In the genomic region with DNA sequence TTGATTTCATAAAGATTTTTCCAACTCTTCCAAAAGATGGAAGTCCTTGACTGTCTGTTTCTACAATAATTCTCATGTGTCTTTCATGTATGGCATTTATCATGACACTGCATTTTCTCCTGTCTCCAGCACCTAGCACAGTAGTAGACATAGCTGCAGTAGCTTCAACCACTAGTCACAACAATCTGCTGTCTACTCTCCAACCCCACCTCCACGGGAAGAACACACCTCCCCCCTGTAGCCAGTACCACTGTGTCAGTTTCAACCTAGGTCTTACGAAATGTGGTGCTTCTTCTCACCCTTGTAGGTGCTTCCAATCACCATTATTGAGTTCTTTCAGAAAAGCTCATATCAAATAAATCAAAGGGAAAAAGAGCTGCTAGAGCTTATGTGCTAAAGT, we compare ENCODE assay signal across 17 cellular contexts.
A peak's percentile ranks its signal among the peaks of the same experiment; 100 is the strongest.
DNase-seq lines count a peak whose midpoint lies in the region; ATAC-seq and TF ChIP-seq lines count a peak whose summit lies in the region.
"Had no signal": no experiment of that assay in that cellular context is flagged by ENCODE, and none has a peak within 500 bp of the region (broad histone marks: within the 10 kb centered on the region; RNA-seq: fewer than 3 reads in every experiment).

No MANE protein-coding gene starts in this region.

- no peaks in the 10 kb centered on the region for H3K36me3 ChIP-seq in SK-N-SH (replicated peaks in 1 of 2; ENCODE audit: control insufficient read depth in 1 of 2, insufficient read depth in 2 of 2, low read length in 1 of 2)
- H3K36me3 ChIP-seq: BLaER1 had no signal

- no peaks in the 10 kb centered on the region for H3K79me2 ChIP-seq in SK-N-SH (ENCODE audit: insufficient read depth)

- H3K4me2 ChIP-seq in SK-N-SH: no peak overlapping the region
- H3K4me2 ChIP-seq: BLaER1 had no signal

- H3K4me1 ChIP-seq in SK-N-SH (ENCODE audit: control insufficient read depth in 1 of 2, insufficient read depth in 2 of 2, low read depth in 1 of 2, low read length in 1 of 2): no peaks in the 10 kb centered on the region; a peak in 1 of 4 replicates
- H3K4me1 ChIP-seq: BLaER1, Caco-2 had no signal

- CTCF ChIA-PET in SK-N-SH (lab: Yijun Ruan, JAX): no interaction called here

- H3K27me3 ChIP-seq in SK-N-SH (ENCODE audit: insufficient read depth): no peaks in the 10 kb centered on the region
- H3K27me3 ChIP-seq: BLaER1 had no signal

- no peak for TF ChIP-seq RAD21 in SK-N-SH (IDR thresholded peaks at IDR 0.05; ENCODE audit: low read length)

- TF ChIP-seq EP300 in SK-N-SH (IDR thresholded peaks at IDR 0.05; ENCODE audit: borderline replicate concordance in 1 of 2, low read depth in 1 of 2, low read length in 1 of 2): no peak

- no peaks in the 10 kb centered on the region for H4K20me1 ChIP-seq in SK-N-SH (ENCODE audit: insufficient read depth)
- H4K20me1 ChIP-seq: BLaER1 had no signal

- H3K9me3 ChIP-seq in SK-N-SH: no peaks in the 10 kb centered on the region
- H3K9me3 ChIP-seq: BLaER1, Caco-2 had no signal

- H3K27ac Mint-ChIP-seq in nephron: peak overlapping the region in 2 of 3 experiments; percentile 66 to 86
- H3K27ac Mint-ChIP-seq in naive thymus-derived CD8-positive, alpha-beta T cell: no peak overlapping the region
- no peak overlapping the region for H3K27ac Mint-ChIP-seq in activated naive CD4-positive, alpha-beta T cell treated with anti-CD3 and anti-CD28 coated beads, Interleukin-2, amount 50 U/mL, for 72 hours
- H3K27ac Mint-ChIP-seq: CD8-positive, alpha-beta memory T cell; H9 had no signal

- H3K9ac ChIP-seq in SK-N-SH: no peak overlapping the region
- H3K9ac ChIP-seq: BLaER1, GM23248 had no signal

- DNase-seq in SK-N-SH (no peak), DMS153 (lab: John Stamatoyannopoulos, UW) (no peak), SW 1271 (lab: John Stamatoyannopoulos, UW) (no peak)
- DNase-seq in naive thymus-derived CD8-positive, alpha-beta T cell: no peak
- DNase-seq in activated naive CD4-positive, alpha-beta T cell treated with anti-CD3 and anti-CD28 coated beads, Interleukin-2, amount 50 U/mL, for 72 hours (ENCODE audit: low spot score in 2 of 2): no peak
- DNase-seq: AML-193; Caco-2; CD8-positive, alpha-beta memory T cell; DMS53; GM23248; H9 had no signal

- H3K4me3 Mint-ChIP-seq in nephron: no peak overlapping the region
- no peak overlapping the region for H3K4me3 Mint-ChIP-seq in naive thymus-derived CD8-positive, alpha-beta T cell
- H3K4me3 Mint-ChIP-seq: H9 had no signal

- H3K9me3 Mint-ChIP-seq in nephron: no peaks in the 10 kb centered on the region
- peaks cover 0 to 6% (median 0%) of the 10 kb centered on the region in 9 donors for H3K9me3 Mint-ChIP-seq in naive thymus-derived CD8-positive, alpha-beta T cell
- peaks cover 10% of the 10 kb centered on the region in 2 donors for H3K9me3 Mint-ChIP-seq in activated naive CD4-positive, alpha-beta T cell treated with anti-CD3 and anti-CD28 coated beads, Interleukin-2, amount 50 U/mL, for 72 hours
- H3K9me3 Mint-ChIP-seq: H9 had no signal

- no peak overlapping the region for H3K27ac ChIP-seq in SK-N-SH (ENCODE audit: low read depth in 2 of 2, low read length in 1 of 2)
- H3K27ac ChIP-seq in VCaP: peak overlapping the region; percentile 10; the same call in 1 of the 2 replicates
- H3K27ac ChIP-seq: 22Rv1, BLaER1, GM23248 had no signal

- peak overlapping the region; percentile 24; the same call in 1 of the 2 replicates for H2AFZ ChIP-seq in SK-N-SH (ENCODE audit: low read depth)
- H2AFZ ChIP-seq: GM23248 had no signal

- peaks cover 19% of the 10 kb centered on the region for H3K4me1 Mint-ChIP-seq in nephron
- H3K4me1 Mint-ChIP-seq in naive thymus-derived CD8-positive, alpha-beta T cell: no peaks in the 10 kb centered on the region
- H3K4me1 Mint-ChIP-seq: CD8-positive, alpha-beta memory T cell had no signal

- POLR2A ChIA-PET in SK-N-SH (lab: Yijun Ruan, JAX): no interaction called here
- POLR2A ChIA-PET in naive thymus-derived CD8-positive, alpha-beta T cell (lab: Charles Lee): no interaction called here

- no peaks in the 10 kb centered on the region for H3K27me3 Mint-ChIP-seq in nephron (ENCODE audit: low read depth)
- H3K27me3 Mint-ChIP-seq in naive thymus-derived CD8-positive, alpha-beta T cell: peaks cover 0 to 4% (median 0%) of the 10 kb centered on the region in 5 donors
- H3K27me3 Mint-ChIP-seq: CD8-positive, alpha-beta memory T cell had no signal

- no peak for ATAC-seq in SK-N-SH treated with all-trans-retinoic acid at 6 μM for 48 hours
- ATAC-seq in naive thymus-derived CD8-positive, alpha-beta T cell: no peak
- ATAC-seq in activated naive CD4-positive, alpha-beta T cell treated with anti-CD3 and anti-CD28 coated beads, Interleukin-2, amount 50 U/mL, for 72 hours: no peak
- ATAC-seq: K562 had no signal

- H3K36me3 Mint-ChIP-seq in nephron (ENCODE audit: low read depth): no peaks in the 10 kb centered on the region
- no peaks in the 10 kb centered on the region for H3K36me3 Mint-ChIP-seq in naive thymus-derived CD8-positive, alpha-beta T cell
- H3K36me3 Mint-ChIP-seq in activated naive CD4-positive, alpha-beta T cell treated with anti-CD3 and anti-CD28 coated beads, Interleukin-2, amount 50 U/mL, for 72 hours: no peaks in the 10 kb centered on the region
- H3K36me3 Mint-ChIP-seq: CD8-positive, alpha-beta memory T cell had no signal

- no peak overlapping the region for H3K4me3 ChIP-seq in SK-N-SH (ENCODE audit: low read depth in 2 of 2, low read length in 1 of 2)
- H3K4me3 ChIP-seq: BLaER1, GM23248, K562 had no signal

- H3F3A ChIP-seq in SK-N-SH (replicated peaks; ENCODE audit: insufficient read depth): no peaks in the 10 kb centered on the region

- WGBS in SK-N-SH (ENCODE audit: low lambda C conversion rate): 69% methylated on average over 2 of the region's 2 CpGs

- TF ChIP-seq CTCF in SK-N-SH (IDR thresholded peaks at IDR 0.05): no peak
- no peak for TF ChIP-seq CTCF in VCaP (conservative IDR thresholded peaks at IDR 0.05)
- no peak for TF ChIP-seq CTCF in nephron (IDR thresholded peaks at IDR 0.05; ENCODE audit: unreplicated experiment in 3 of 3)

- H3K9me2 ChIP-seq in SK-N-SH: no peaks in the 10 kb centered on the region

TF ChIP-seq in SK-N-SH, 30 proteins besides CTCF, POLR2A, EP300 and RAD21 (continues in another document):
- no peak for TF ChIP-seq FOSL2 (IDR thresholded peaks at IDR 0.05; ENCODE audit: borderline replicate concordance, low read depth)
- TF ChIP-seq TAF1 (IDR thresholded peaks at IDR 0.05; ENCODE audit: borderline replicate concordance, low read depth, low read length): no peak
- no peak for TF ChIP-seq MXI1 (IDR thresholded peaks at IDR 0.05; ENCODE audit: low read depth, low read length)
- TF ChIP-seq USF2 (IDR thresholded peaks at IDR 0.05; ENCODE audit: borderline replicate concordance, low read depth, low read length): no peak
- TF ChIP-seq JUND (IDR thresholded peaks at IDR 0.05): no peak
- no peak for TF ChIP-seq FOXM1 (IDR thresholded peaks at IDR 0.05; ENCODE audit: low read depth)
- no peak for TF ChIP-seq RXRA (IDR thresholded peaks at IDR 0.05; ENCODE audit: borderline replicate concordance, low read depth)
- no peak for TF ChIP-seq FOXJ3 (CRISPR knock-in tag; IDR thresholded peaks at IDR 0.05)
- no peak for TF ChIP-seq NRF1 (IDR thresholded peaks at IDR 0.05; ENCODE audit: low read depth, low read length)
- no peak for TF ChIP-seq YY1 (IDR thresholded peaks at IDR 0.05; ENCODE audit: low read depth)
- no peak for TF ChIP-seq SIN3A (IDR thresholded peaks at IDR 0.05; ENCODE audit: borderline replicate concordance, low read depth, low read length)
- no peak for TF ChIP-seq SMC3 (IDR thresholded peaks at IDR 0.05; ENCODE audit: low read depth, low read length)

TF ChIP-seq in SK-N-SH treated with all-trans-retinoic acid at 6 μM for 48 hours, 23 proteins besides CTCF, POLR2A, EP300 and RAD21:
- TF ChIP-seq CSDC2 (CRISPR knock-in tag; IDR thresholded peaks at IDR 0.05): no peak
- TF ChIP-seq OSR1 (CRISPR knock-in tag; IDR thresholded peaks at IDR 0.05): no peak
- TF ChIP-seq ZNF565 (CRISPR knock-in tag; conservative IDR thresholded peaks at IDR 0.05; ENCODE audit: low read depth): no peak
- no peak for TF ChIP-seq ZNF8 (CRISPR knock-in tag; IDR thresholded peaks at IDR 0.05)
- no peak for TF ChIP-seq ESRRG (CRISPR knock-in tag; IDR thresholded peaks at IDR 0.05)
- no peak for TF ChIP-seq SNAI2 (CRISPR knock-in tag; IDR thresholded peaks at IDR 0.05)
- no peak for TF ChIP-seq GLIS3 (CRISPR knock-in tag; IDR thresholded peaks at IDR 0.05)
- no peak for TF ChIP-seq ZFP30 (CRISPR knock-in tag; IDR thresholded peaks at IDR 0.05)
- TF ChIP-seq ISL1 (CRISPR knock-in tag; IDR thresholded peaks at IDR 0.05): no peak
- no peak for TF ChIP-seq ARNTL (CRISPR knock-in tag; IDR thresholded peaks at IDR 0.05; ENCODE audit: borderline replicate concordance, low read depth)
- no peak for TF ChIP-seq RARB (CRISPR knock-in tag; IDR thresholded peaks at IDR 0.05)

Comparison
In these comparisons a context has a peak if more than half of its experiments do, and no peak if none do; other contexts are left out.
1. H3K27ac Mint-ChIP-seq: peak in nephron (2 of 3); none in naive thymus-derived CD8-positive, alpha-beta T cell (0 of 10) and activated naive CD4-positive, alpha-beta T cell treated with anti-CD3 and anti-CD28 coated beads, Interleukin-2, amount 50 U/mL, for 72 hours (0 of 2).